10 cellular contexts compared by ENCODE assay signal in the genomic region with DNA sequence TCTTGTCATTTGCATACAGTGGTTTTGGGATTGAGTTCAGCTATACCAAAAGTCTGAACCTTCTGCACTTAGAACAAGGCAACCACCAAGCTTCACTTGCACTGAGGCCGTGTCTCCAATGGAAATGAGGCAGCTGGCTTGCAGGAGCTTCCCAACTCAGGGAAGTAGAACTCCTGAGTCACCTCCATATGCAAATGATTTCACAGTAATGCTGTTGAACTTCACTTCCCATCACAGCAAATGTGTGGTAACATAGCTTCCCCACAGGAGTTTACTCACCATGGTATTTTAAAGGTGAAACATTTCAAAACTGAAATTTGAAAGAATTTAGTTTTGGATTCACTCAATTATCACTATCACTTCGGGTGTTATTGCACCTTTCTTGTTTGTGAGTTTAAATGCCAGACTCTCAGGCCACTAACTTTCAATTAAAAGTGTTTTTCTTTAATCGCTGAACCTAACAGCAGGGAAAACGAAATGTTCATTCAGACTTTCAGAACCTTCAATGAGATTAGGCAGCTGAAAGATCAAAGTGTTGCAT. TPM values are rescaled to one million over a fixed set of nuclear protein-coding genes. Genes with fewer than 3 reads are reported as not detected.
A peak's percentile ranks its signal among the peaks of the same experiment; 100 is the strongest.
DNase-seq lines count a peak whose midpoint lies in the region; ATAC-seq and TF ChIP-seq lines count a peak whose summit lies in the region.
"Had no signal": no experiment of that assay in that cellular context is flagged by ENCODE, and none has a peak within 500 bp of the region (broad histone marks: within the 10 kb centered on the region; RNA-seq: fewer than 3 reads in every experiment).

No MANE protein-coding gene starts in this region.

- H3K9me3 ChIP-seq in left lung, result no peaks in the 10 kb centered on the region
- H3K9me3 ChIP-seq: SJSA1 had no signal

- peaks cover 0 to 51% of the 10 kb centered on the region in 2 donors for H3K36me3 ChIP-seq in left lung

- no peaks in the 10 kb centered on the region for H3K27me3 ChIP-seq in left lung
- H3K27me3 ChIP-seq: SJSA1 had no signal

- peak overlapping the region; percentile 86 for H3K27ac Mint-ChIP-seq in T-helper 1 cell treated with Interleukin-12 subunit alpha and Interleukin-12 subunit beta and Interleukin-4 antibody, amounts not matched to agents 30 μg/mL and 1 μg/mL, for 36 hours
- no peak overlapping the region for H3K27ac Mint-ChIP-seq in osteocyte (ENCODE audit: unreplicated experiment)

- H3K4me1 Mint-ChIP-seq in T-helper 1 cell treated with Interleukin-12 subunit alpha and Interleukin-12 subunit beta and Interleukin-4 antibody, amounts not matched to agents 30 μg/mL and 1 μg/mL, for 36 hours (ENCODE audit: low read depth), result peaks cover 71% of the 10 kb centered on the region
- peaks cover under 1% of the 10 kb centered on the region for H3K4me1 Mint-ChIP-seq in osteocyte (ENCODE audit: unreplicated experiment)

- H3K4me3 Mint-ChIP-seq in T-helper 1 cell treated with Interleukin-12 subunit alpha and Interleukin-12 subunit beta and Interleukin-4 antibody, amounts not matched to agents 30 μg/mL and 1 μg/mL, for 36 hours, result peak overlapping the region; percentile 66
- no peak overlapping the region for H3K4me3 Mint-ChIP-seq in osteocyte (ENCODE audit: unreplicated experiment)

- no peak overlapping the region for H3K4me3 ChIP-seq in left lung
- H3K4me3 ChIP-seq: SJSA1 had no signal

- H3K27me3 Mint-ChIP-seq in T-helper 1 cell treated with Interleukin-12 subunit alpha and Interleukin-12 subunit beta and Interleukin-4 antibody, amounts not matched to agents 30 μg/mL and 1 μg/mL, for 36 hours (ENCODE audit: low read depth), result no peaks in the 10 kb centered on the region
- H3K27me3 Mint-ChIP-seq in osteocyte (ENCODE audit: unreplicated experiment), result no peaks in the 10 kb centered on the region

- ATAC-seq in GM18907 (IDR thresholded peaks at IDR 0.05; ENCODE audit: unreplicated experiment) (peak; percentile 48), HG02571 (IDR thresholded peaks at IDR 0.05; ENCODE audit: unreplicated experiment) (peak; percentile 55), left lung (peak; percentile 11)
- ATAC-seq: HCT116 had no signal

- DNase-seq in left lung (peak in 1 of 2 donors; percentile 28), osteocyte (ENCODE audit: extremely low spot score, unreplicated experiment) (no peak), activated gamma-delta T cell (lab: John Stamatoyannopoulos, UW) (no peak), NCI-H2029 (lab: John Stamatoyannopoulos, UW) (no peak), NCI-H1092 (lab: John Stamatoyannopoulos, UW) (no peak)

- H3K27ac ChIP-seq in left lung, result peak overlapping the region in 1 of 2 donors; percentile 89
- H3K27ac ChIP-seq: SJSA1 had no signal

- peaks cover 75% of the 10 kb centered on the region for H3K36me3 Mint-ChIP-seq in T-helper 1 cell treated with Interleukin-12 subunit alpha and Interleukin-12 subunit beta and Interleukin-4 antibody, amounts not matched to agents 30 μg/mL and 1 μg/mL, for 36 hours (ENCODE audit: low read depth)
- no peaks in the 10 kb centered on the region for H3K36me3 Mint-ChIP-seq in osteocyte (ENCODE audit: unreplicated experiment)

- H3K9me3 Mint-ChIP-seq in T-helper 1 cell treated with Interleukin-12 subunit alpha and Interleukin-12 subunit beta and Interleukin-4 antibody, amounts not matched to agents 30 μg/mL and 1 μg/mL, for 36 hours, result no peaks in the 10 kb centered on the region
- no peaks in the 10 kb centered on the region for H3K9me3 Mint-ChIP-seq in osteocyte (ENCODE audit: unreplicated experiment)

- H3K4me1 ChIP-seq in left lung, result peaks cover 0 to 74% of the 10 kb centered on the region in 2 donors

- intact Hi-C loops in left lung (cut with DNase I), result no loop called here

- TF ChIP-seq CTCF in left lung (IDR thresholded peaks at IDR 0.05) (no peak), osteocyte (IDR thresholded peaks at IDR 0.05) (no peak)

RNA-seq across cellular contexts. Expression of gene CD274, which starts 9.0 kb away (rescaled TPM):
- total RNA-seq in left lung (10 to 100 TPM in 1 of 2 donors, 1 to 10 TPM in 1; 9.4 to 21.1 TPM), osteocyte (0.31 and 0.43 TPM in 2 replicates)

RNA-seq across cellular contexts. Expression of gene PLGRKT, which starts 21.6 kb away (rescaled TPM):
- total RNA-seq in left lung, result 10 to 100 TPM; 23.2 to 26.6 TPM
- 12.4 and 13.9 TPM in 2 replicates for total RNA-seq in osteocyte

RNA-seq across cellular contexts. Expression of gene PDCD1LG2, which starts 51.0 kb away (rescaled TPM):
- total RNA-seq in left lung, result 1 to 10 TPM; 1.7 to 4.2 TPM
- 1.7 TPM in 2 replicates for total RNA-seq in osteocyte
